12 cellular contexts compared by ENCODE assay signal in genomic region chr14:79466938-79467527, GRCh38.
DNase-seq lines count a peak whose midpoint lies in the region; ATAC-seq and TF ChIP-seq lines count a peak whose summit lies in the region.
"Had no signal": no experiment of that assay in that cellular context is flagged by ENCODE, and none has a peak within 500 bp of the region (broad histone marks: within the 10 kb centered on the region; RNA-seq: fewer than 3 reads in every experiment).

No MANE protein-coding gene starts in this region.

- no peaks in the 10 kb centered on the region for H3K27me3 ChIP-seq in endodermal cell (ENCODE audit: control insufficient read depth, insufficient read depth, low read length, poor library complexity, severe bottlenecking)
- no peaks in the 10 kb centered on the region for H3K27me3 ChIP-seq in upper lobe of right lung
- no peaks in the 10 kb centered on the region for H3K27me3 ChIP-seq in CD4-positive, alpha-beta T cell (ENCODE audit: control insufficient read depth, insufficient read depth, low read length)

- no peak for TF ChIP-seq CTCF in endodermal cell (conservative IDR thresholded peaks at IDR 0.05)
- no peak for TF ChIP-seq CTCF in upper lobe of right lung (IDR thresholded peaks at IDR 0.05)
- no peak for TF ChIP-seq CTCF in CD4-positive, alpha-beta T cell (IDR thresholded peaks at IDR 0.05)
- TF ChIP-seq CTCF in HFFc6 (IDR thresholded peaks at IDR 0.05) = no peak

- H3K36me3 Mint-ChIP-seq in endodermal cell (ENCODE audit: low read depth) (no peaks in the 10 kb centered on the region), HFFc6 (ENCODE audit: low read depth) (no peaks in the 10 kb centered on the region)
- H3K36me3 Mint-ChIP-seq in CD4-positive, alpha-beta T cell (ENCODE audit: low read depth) = no peaks in the 10 kb centered on the region
- H3K36me3 Mint-ChIP-seq in activated CD4-positive, alpha-beta memory T cell treated with anti-CD3 and anti-CD28 coated beads for 36 hours = no peaks in the 10 kb centered on the region

- intact Hi-C loops in upper lobe of right lung (cut with DNase I) = no loop called here
- intact Hi-C loops in CD4-positive, alpha-beta T cell (cut with DNase I, micrococcal nuclease) = no loop called here
- intact Hi-C loops in activated CD4-positive, alpha-beta memory T cell treated with anti-CD3 and anti-CD28 coated beads for 36 hours (cut with micrococcal nuclease) = no loop called here

- no peak overlapping the region for H3K4me3 ChIP-seq in endodermal cell (ENCODE audit: low read length)
- H3K4me3 ChIP-seq in upper lobe of right lung = no peak overlapping the region

- POLR2A ChIA-PET in CD4-positive, alpha-beta T cell (lab: Charles Lee) = interaction anchor here (0.8 kb wide), 1 partner anchor 14 kb away, joined by 3 read pairs; no protein-coding TSS in a partner anchor
- POLR2A ChIA-PET in activated CD4-positive, alpha-beta memory T cell treated with anti-CD3 and anti-CD28 coated beads for 36 hours (lab: Charles Lee) = no interaction called here

- no peak overlapping the region for H3K27ac ChIP-seq in endodermal cell (ENCODE audit: low read depth, low read length)
- H3K27ac ChIP-seq in upper lobe of right lung = no peak overlapping the region
- no peak overlapping the region for H3K27ac ChIP-seq in CD4-positive, alpha-beta T cell (ENCODE audit: low read depth, low read length)
- H3K27ac ChIP-seq: 22Rv1 had no signal

- H3K4me3 Mint-ChIP-seq in endodermal cell = no peak overlapping the region
- H3K4me3 Mint-ChIP-seq in CD4-positive, alpha-beta T cell = no peak overlapping the region
- H3K4me3 Mint-ChIP-seq in activated CD4-positive, alpha-beta memory T cell treated with anti-CD3 and anti-CD28 coated beads for 36 hours = no peak overlapping the region
- no peak overlapping the region for H3K4me3 Mint-ChIP-seq in HFFc6

- DNase-seq in DMS 273 (lab: John Stamatoyannopoulos, UW; ENCODE audit: unreplicated experiment) (peak; percentile 20), DMS 273 treated with DMSO at 0.1 percent for 48 hours (lab: John Stamatoyannopoulos, UW) (no peak), NCI-H69 (lab: John Stamatoyannopoulos, UW) (peak; percentile 31), endodermal cell (peak; percentile 54), upper lobe of right lung (no peak), HFFc6 (no peak)
- DNase-seq in CD4-positive, alpha-beta T cell = no peak
- no peak for DNase-seq in activated CD4-positive, alpha-beta memory T cell treated with anti-CD3 and anti-CD28 coated beads for 36 hours
- DNase-seq: DMS153, DMS79 treated with DMSO at 0.1 percent for 48 hours, H7 had no signal

- no peak overlapping the region for H3K9ac ChIP-seq in endodermal cell (ENCODE audit: extremely low read depth, low read length, poor library complexity, severe bottlenecking)

- H3K4me1 Mint-ChIP-seq in endodermal cell (peaks cover 10% of the 10 kb centered on the region), HFFc6 (ENCODE audit: low read depth) (no peaks in the 10 kb centered on the region)
- H3K4me1 Mint-ChIP-seq in CD4-positive, alpha-beta T cell (ENCODE audit: low read depth) = no peaks in the 10 kb centered on the region
- no peaks in the 10 kb centered on the region for H3K4me1 Mint-ChIP-seq in activated CD4-positive, alpha-beta memory T cell treated with anti-CD3 and anti-CD28 coated beads for 36 hours (ENCODE audit: low read depth)

- H3K9me3 Mint-ChIP-seq in endodermal cell = no peaks in the 10 kb centered on the region
- peaks cover 4% of the 10 kb centered on the region for H3K9me3 Mint-ChIP-seq in CD4-positive, alpha-beta T cell
- peaks cover 7% of the 10 kb centered on the region for H3K9me3 Mint-ChIP-seq in activated CD4-positive, alpha-beta memory T cell treated with anti-CD3 and anti-CD28 coated beads for 36 hours
- peaks cover 12% of the 10 kb centered on the region; the same call in 1 of the 2 replicates for H3K9me3 Mint-ChIP-seq in HFFc6

- no peak overlapping the region for H3K27ac Mint-ChIP-seq in endodermal cell
- no peak overlapping the region for H3K27ac Mint-ChIP-seq in CD4-positive, alpha-beta T cell
- no peak overlapping the region for H3K27ac Mint-ChIP-seq in activated CD4-positive, alpha-beta memory T cell treated with anti-CD3 and anti-CD28 coated beads for 36 hours
- H3K27ac Mint-ChIP-seq in HFFc6 = no peak overlapping the region

- H3K27me3 Mint-ChIP-seq in endodermal cell (ENCODE audit: insufficient read depth) = peaks cover 7% of the 10 kb centered on the region
- H3K27me3 Mint-ChIP-seq in CD4-positive, alpha-beta T cell = no peaks in the 10 kb centered on the region
- no peaks in the 10 kb centered on the region for H3K27me3 Mint-ChIP-seq in activated CD4-positive, alpha-beta memory T cell treated with anti-CD3 and anti-CD28 coated beads for 36 hours
- no peaks in the 10 kb centered on the region for H3K27me3 Mint-ChIP-seq in HFFc6 (ENCODE audit: insufficient read depth)

- CTCF ChIA-PET in CD4-positive, alpha-beta T cell (lab: Charles Lee) = no interaction called here
- CTCF ChIA-PET in activated CD4-positive, alpha-beta memory T cell treated with anti-CD3 and anti-CD28 coated beads for 36 hours (lab: Charles Lee) = no interaction called here

- H3K36me3 ChIP-seq in endodermal cell (ENCODE audit: control insufficient read depth, insufficient read depth, low read length) (no peaks in the 10 kb centered on the region), upper lobe of right lung (no peaks in the 10 kb centered on the region)

- H3K4me1 ChIP-seq in endodermal cell (ENCODE audit: control insufficient read depth, insufficient read depth, low read length) (peaks cover 4% of the 10 kb centered on the region), upper lobe of right lung (no peaks in the 10 kb centered on the region)

- WGBS in endodermal cell (ENCODE audit: insufficient coverage in 1 of 2, insufficient read length in 1 of 2), 2 experiments = 89 to 93% methylated on average over 7 to 13 of the region's 13 CpGs

- no peaks in the 10 kb centered on the region for H3K9me3 ChIP-seq in endodermal cell (ENCODE audit: control insufficient read depth, low read length)
- no peaks in the 10 kb centered on the region for H3K9me3 ChIP-seq in upper lobe of right lung
- H3K9me3 ChIP-seq in CD4-positive, alpha-beta T cell (ENCODE audit: control insufficient read depth, low read length) = no peaks in the 10 kb centered on the region

- peak; percentile 21 for ATAC-seq in upper lobe of right lung
- ATAC-seq in CD4-positive, alpha-beta T cell (ENCODE audit: poor library complexity) = no peak

Comparison
In these comparisons a context has a peak if more than half of its experiments do, and no peak if none do; other contexts are left out.
1. DNase-seq: peak in DMS 273 (single experiment), NCI-H69 (single experiment) and endodermal cell (single experiment); none in DMS 273 treated with DMSO at 0.1 percent for 48 hours (single experiment), upper lobe of right lung (single experiment), CD4-positive, alpha-beta T cell (0 of 10), activated CD4-positive, alpha-beta memory T cell treated with anti-CD3 and anti-CD28 coated beads for 36 hours (single experiment) and HFFc6 (single experiment).